ENCODE assay signal across 21 cellular contexts in the genomic region with DNA sequence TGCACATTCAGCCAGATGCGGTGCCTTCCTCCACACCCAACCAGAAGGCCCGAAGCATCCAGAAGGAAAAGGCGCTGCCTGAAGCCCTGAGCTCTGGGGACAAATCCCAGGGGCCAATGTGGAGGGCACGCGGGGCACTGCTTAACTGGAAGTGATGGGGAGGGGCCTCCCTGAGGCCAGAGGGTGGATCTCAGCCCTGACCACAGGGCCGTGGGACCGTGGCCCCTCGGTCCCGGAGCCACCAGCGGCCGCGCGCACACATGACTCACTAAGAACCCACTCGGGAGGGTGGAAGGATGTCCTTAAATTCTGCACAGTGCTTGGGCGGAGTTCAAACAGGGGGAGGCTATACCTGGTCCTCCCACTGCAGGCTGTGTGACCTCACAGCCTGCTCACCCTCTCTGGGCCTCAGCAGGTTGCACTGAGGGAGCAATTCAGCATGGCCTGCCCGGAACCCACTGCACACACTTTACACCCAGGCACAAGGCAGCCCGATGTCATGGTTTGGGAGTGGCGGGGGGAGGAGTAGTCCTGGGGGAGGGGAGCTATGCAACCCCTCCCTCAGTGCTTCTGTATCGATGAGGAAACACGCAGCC.
DNase-seq lines count a peak whose midpoint lies in the region; ATAC-seq and TF ChIP-seq lines count a peak whose summit lies in the region.
"Had no signal": no experiment of that assay in that cellular context is flagged by ENCODE, and none has a peak within 500 bp of the region (broad histone marks: within the 10 kb centered on the region; RNA-seq: fewer than 3 reads in every experiment).

No MANE protein-coding gene starts in this region.

- peaks cover 55% of the 10 kb centered on the region for H3K36me3 ChIP-seq in HUES6 (ENCODE audit: control insufficient read depth, insufficient read depth, low read length)
- H3K36me3 ChIP-seq in ascending aorta, result peaks cover 26 to 30% of the 10 kb centered on the region in 2 donors

- intact Hi-C loops in ascending aorta (cut with DNase I), result no loop called here

- H3K36me3 Mint-ChIP-seq in chondrocyte (ENCODE audit: low read depth), result peaks cover 17% of the 10 kb centered on the region
- peaks cover 14% of the 10 kb centered on the region for H3K36me3 Mint-ChIP-seq in osteocyte (ENCODE audit: unreplicated experiment)

- H3K27me3 ChIP-seq in HUES6 (ENCODE audit: control insufficient read depth, insufficient read depth, low read length) (no peaks in the 10 kb centered on the region), ascending aorta (no peaks in the 10 kb centered on the region)

- H3K9me3 Mint-ChIP-seq in chondrocyte (ENCODE audit: low read depth), result no peaks in the 10 kb centered on the region
- H3K9me3 Mint-ChIP-seq in osteocyte (ENCODE audit: unreplicated experiment), result no peaks in the 10 kb centered on the region
- H3K9me3 Mint-ChIP-seq: CD8-positive, alpha-beta T cell; nephron had no signal

- H3K4me3 ChIP-seq in HUES6 (ENCODE audit: low read depth, low read length) (no peak overlapping the region), ascending aorta (no peak overlapping the region)
- H3K4me3 ChIP-seq: lower lobe of right lung, prostate gland had no signal

- H3K9me3 ChIP-seq in HUES6 (ENCODE audit: control insufficient read depth, insufficient read depth, low read depth, low read length) (no peaks in the 10 kb centered on the region), ascending aorta (no peaks in the 10 kb centered on the region)
- H3K9me3 ChIP-seq: lower lobe of right lung, prostate gland had no signal

- H3K4me1 ChIP-seq in HUES6 (ENCODE audit: control insufficient read depth, insufficient read depth, low read length) (peaks cover 32% of the 10 kb centered on the region; the same call in 1 of the 2 replicates), ascending aorta (peaks cover 15 to 53% of the 10 kb centered on the region in 2 donors)

- no peak for TF ChIP-seq CTCF in 22Rv1 (IDR thresholded peaks at IDR 0.05)
- TF ChIP-seq CTCF in chondrocyte (IDR thresholded peaks at IDR 0.05), result no peak
- TF ChIP-seq CTCF in osteocyte (IDR thresholded peaks at IDR 0.05), result no peak
- no peak for TF ChIP-seq CTCF in ascending aorta (IDR thresholded peaks at IDR 0.05)

- H3K27ac ChIP-seq in 22Rv1, result peak overlapping the region; percentile 79; the same call in 1 of the 2 replicates
- peak overlapping the region; percentile 60; the same call in 1 of the 2 replicates for H3K27ac ChIP-seq in HUES6 (ENCODE audit: low read depth, low read length)
- no peak overlapping the region for H3K27ac ChIP-seq in ascending aorta
- H3K27ac ChIP-seq: lower lobe of right lung had no signal

- peak overlapping the region; percentile 57 for H3K9ac ChIP-seq in HUES6 (ENCODE audit: low read length)

- H3K27me3 Mint-ChIP-seq in chondrocyte (ENCODE audit: low read depth), result no peaks in the 10 kb centered on the region
- no peaks in the 10 kb centered on the region for H3K27me3 Mint-ChIP-seq in osteocyte (ENCODE audit: unreplicated experiment)

- DNase-seq in chondrocyte (ENCODE audit: low spot score) (no peak), osteocyte (ENCODE audit: extremely low spot score, unreplicated experiment) (no peak), NCI-H524 treated with DMSO at 0.1 percent for 48 hours (lab: John Stamatoyannopoulos, UW) (no peak), cerebellum (ENCODE audit: low spot score) (no peak), ascending aorta (ENCODE audit: low spot score in 2 of 2) (no peak)
- DNase-seq: activated CD4-positive, alpha-beta T cell treated with anti-CD3 and anti-CD28 coated beads for 48 hours; activated naive CD4-positive, alpha-beta T cell; aorta; CD8-positive, alpha-beta T cell; cortex of kidney; DND-41; Karpas-422; lower lobe of right lung; NCI-H1092 treated with DMSO at 0.1 percent for 48 hours; NCI-H526 treated with DMSO at 0.1 percent for 48 hours; stimulated activated naive CD8-positive, alpha-beta T cell treated with anti-CD3 and anti-CD28 coated beads, Interleukin-15, Interleukin-2, amounts not matched to agents 100 U/mL and 50 U/mL, for 24 hours had no signal

- H3K4me3 Mint-ChIP-seq in chondrocyte (ENCODE audit: unreplicated experiment) (peak overlapping the region; percentile 98), osteocyte (ENCODE audit: unreplicated experiment) (peak overlapping the region; percentile 35)
- H3K4me3 Mint-ChIP-seq: CD8-positive, alpha-beta T cell; nephron had no signal

- H3K27ac Mint-ChIP-seq in chondrocyte (ENCODE audit: unreplicated experiment), result peak overlapping the region; percentile 94
- peak overlapping the region; percentile 88 for H3K27ac Mint-ChIP-seq in osteocyte (ENCODE audit: unreplicated experiment)
- H3K27ac Mint-ChIP-seq: CD8-positive, alpha-beta T cell had no signal

- ATAC-seq in HG03159 (IDR thresholded peaks at IDR 0.05; ENCODE audit: unreplicated experiment), result no peak
- ATAC-seq: CD8-positive, alpha-beta T cell; lower lobe of right lung; stimulated activated naive CD8-positive, alpha-beta T cell treated with anti-CD3 and anti-CD28 coated beads, Interleukin-15, Interleukin-2, amounts not matched to agents 100 U/mL and 50 U/mL, for 24 hours had no signal

- H3K4me1 Mint-ChIP-seq in chondrocyte (ENCODE audit: low read depth), result peaks cover 71% of the 10 kb centered on the region
- H3K4me1 Mint-ChIP-seq in osteocyte (ENCODE audit: unreplicated experiment), result peaks cover 78% of the 10 kb centered on the region

Comparison
In these comparisons a context has a peak if more than half of its experiments do, and no peak if none do; other contexts are left out.
1. H3K27ac ChIP-seq: peak in 22Rv1 (single experiment) and HUES6 (single experiment); none in ascending aorta (0 of 2).